ENCODE assay signal across 15 cellular contexts in the genomic region with DNA sequence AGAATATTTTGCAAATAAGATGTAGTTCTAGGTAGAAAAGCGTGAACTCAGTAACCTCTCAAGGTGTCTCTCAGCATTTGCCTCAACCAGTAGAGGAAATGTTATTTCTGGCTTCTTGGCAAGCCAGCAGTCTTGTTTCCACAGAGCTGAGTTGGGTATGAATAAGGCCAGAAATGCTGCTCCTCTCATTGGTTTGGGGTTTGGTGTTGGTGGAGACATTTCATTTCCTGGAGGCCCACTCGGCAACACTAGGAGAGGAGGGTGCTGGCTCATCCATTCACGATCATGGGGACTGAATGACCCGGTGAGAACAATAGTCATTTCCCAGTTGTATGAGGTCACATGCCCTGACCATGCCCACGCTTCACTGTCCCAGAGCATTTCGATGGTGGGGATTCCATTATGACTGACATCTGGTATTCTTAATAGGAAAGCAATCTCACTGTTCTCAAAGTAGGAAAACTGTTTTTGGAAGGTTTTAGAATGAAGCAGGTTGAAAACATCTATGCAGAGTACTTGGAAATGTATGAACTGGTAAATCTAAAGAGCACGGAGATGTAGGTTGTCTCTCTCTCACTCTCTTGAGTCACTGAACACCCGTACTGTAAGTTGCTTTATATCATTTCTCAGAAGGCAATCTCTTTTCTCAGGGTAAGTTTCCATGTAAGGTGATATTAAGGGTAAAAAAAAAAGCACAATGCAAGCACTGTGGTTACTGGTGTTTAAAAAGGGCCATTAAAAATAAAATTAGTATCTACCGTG. TPM values are rescaled to one million over a fixed set of nuclear protein-coding genes. Genes with fewer than 3 reads are reported as not detected.
DNase-seq lines count a peak whose midpoint lies in the region; ATAC-seq lines count a peak whose summit lies in the region.
"Had no signal": no experiment of that assay in that cellular context is flagged by ENCODE, and none has a peak within 500 bp of the region (broad histone marks: within the 10 kb centered on the region; RNA-seq: fewer than 3 reads in every experiment).

No MANE protein-coding gene starts in this region.

- intact Hi-C loops in activated CD4-positive, alpha-beta T cell treated with anti-CD3 and anti-CD28 coated beads, Interleukin-2, amount 10 ng/mL, durations not matched to agents 24 days and 14 days (cut with micrococcal nuclease), result loop anchor here (1.0 to 5.0 kb wide), 10 partner anchors 19 to 277 kb away; partner anchors contain the start of gene CTLA4

- H3K36me3 Mint-ChIP-seq in T-cell, result no peaks in the 10 kb centered on the region
- H3K36me3 Mint-ChIP-seq in activated CD4-positive, alpha-beta T cell treated with anti-CD3 and anti-CD28 coated beads, Interleukin-2, amount 10 ng/mL, durations not matched to agents 24 days and 14 days (ENCODE audit: low read depth), result peaks cover 5% of the 10 kb centered on the region
- peaks cover 6 to 30% of the 10 kb centered on the region in 2 donors for H3K36me3 Mint-ChIP-seq in activated naive CD4-positive, alpha-beta T cell treated with anti-CD3 and anti-CD28 coated beads, Interleukin-2, amount 50 U/mL, for 72 hours

- POLR2A ChIA-PET in T-cell (lab: Charles Lee), result interaction anchor here in 1 of 2 donors (0.5 kb wide), 1 partner anchor 210 kb away, joined by 4 read pairs; no protein-coding TSS in a partner anchor

- no peak overlapping the region for H3K4me3 Mint-ChIP-seq in T-cell
- peak overlapping the region; percentile 53 for H3K4me3 Mint-ChIP-seq in activated CD4-positive, alpha-beta T cell treated with anti-CD3 and anti-CD28 coated beads, Interleukin-2, amount 10 ng/mL, durations not matched to agents 24 days and 14 days

- DNase-seq in T-cell (no peak), AG08395 (ENCODE audit: low spot score) (no peak)
- peak; percentile 81 for DNase-seq in activated CD4-positive, alpha-beta T cell treated with anti-CD3 and anti-CD28 coated beads, Interleukin-2, amount 10 ng/mL, durations not matched to agents 24 days and 14 days
- DNase-seq in activated naive CD4-positive, alpha-beta T cell treated with anti-CD3 and anti-CD28 coated beads, Interleukin-2, amount 50 U/mL, for 72 hours (ENCODE audit: low spot score in 2 of 2), result peak; percentile 61 to 78
- peak; percentile 28 to 30 for DNase-seq in stimulated activated CD4-positive, alpha-beta T cell treated with anti-CD3 and anti-CD28 coated beads, Interleukin-4, amount 100 ng/mL, for 4 hours
- DNase-seq: DMS79, left ventricle myocardium superior, NCI-H1436, NCI-H510A treated with DMSO at 0.1 percent for 48 hours had no signal

- ATAC-seq in T-cell (replicated peaks in 1 of 4) (peak in 3 of 4 experiments; percentile 14 to 67 (median 57)), HG02981 (IDR thresholded peaks at IDR 0.05; ENCODE audit: unreplicated experiment) (no peak), HG03039 (IDR thresholded peaks at IDR 0.05; ENCODE audit: unreplicated experiment) (no peak), HG02840 (IDR thresholded peaks at IDR 0.05; ENCODE audit: low FRiP score, unreplicated experiment) (no peak)
- ATAC-seq in activated naive CD4-positive, alpha-beta T cell treated with anti-CD3 and anti-CD28 coated beads, Interleukin-2, amount 50 U/mL, for 72 hours, result peak; percentile 94 to 96

- peaks cover 0 to 3% (median 0%) of the 10 kb centered on the region in 3 donors for H3K9me3 Mint-ChIP-seq in T-cell
- peaks cover 8% of the 10 kb centered on the region for H3K9me3 Mint-ChIP-seq in activated CD4-positive, alpha-beta T cell treated with anti-CD3 and anti-CD28 coated beads, Interleukin-2, amount 10 ng/mL, durations not matched to agents 24 days and 14 days
- peaks cover 6 to 16% of the 10 kb centered on the region in 2 donors for H3K9me3 Mint-ChIP-seq in activated naive CD4-positive, alpha-beta T cell treated with anti-CD3 and anti-CD28 coated beads, Interleukin-2, amount 50 U/mL, for 72 hours

- H3K27me3 Mint-ChIP-seq in T-cell, result no peaks in the 10 kb centered on the region
- H3K27me3 Mint-ChIP-seq in activated CD4-positive, alpha-beta T cell treated with anti-CD3 and anti-CD28 coated beads, Interleukin-2, amount 10 ng/mL, durations not matched to agents 24 days and 14 days, result no peaks in the 10 kb centered on the region

- H3K4me1 Mint-ChIP-seq in T-cell, result peaks cover 0 to 17% (median 14%) of the 10 kb centered on the region in 3 donors
- H3K4me1 Mint-ChIP-seq in activated CD4-positive, alpha-beta T cell treated with anti-CD3 and anti-CD28 coated beads, Interleukin-2, amount 10 ng/mL, durations not matched to agents 24 days and 14 days, result peaks cover 21% of the 10 kb centered on the region

- H3K27ac Mint-ChIP-seq in T-cell, result peak overlapping the region; percentile 44 to 63
- H3K27ac Mint-ChIP-seq in activated CD4-positive, alpha-beta T cell treated with anti-CD3 and anti-CD28 coated beads, Interleukin-2, amount 10 ng/mL, durations not matched to agents 24 days and 14 days, result peak overlapping the region; percentile 93
- peak overlapping the region; percentile 84 to 96 for H3K27ac Mint-ChIP-seq in activated naive CD4-positive, alpha-beta T cell treated with anti-CD3 and anti-CD28 coated beads, Interleukin-2, amount 50 U/mL, for 72 hours

- CTCF ChIA-PET in T-cell (lab: Charles Lee), result interaction anchor here (0.5 to 0.9 kb wide), 3 partner anchors 42 to 1185 kb away, joined by 3 read pairs; no protein-coding TSS in a partner anchor

RNA-seq across cellular contexts. Expression of gene CTLA4, which starts 37.1 kb away (rescaled TPM):
- total RNA-seq in T-cell, result 10 to 100 TPM; 11.9 to 56.2 (median 14.8) TPM
- 104 TPM in 2 replicates for total RNA-seq in activated CD4-positive, alpha-beta T cell treated with anti-CD3 and anti-CD28 coated beads, Interleukin-2, amount 10 ng/mL, durations not matched to agents 24 days and 14 days
- total RNA-seq in activated naive CD4-positive, alpha-beta T cell treated with anti-CD3 and anti-CD28 coated beads, Interleukin-2, amount 50 U/mL, for 72 hours, result 10 to 100 TPM; 55.0 to 61.7 TPM
- total RNA-seq: fibroblast of villous mesenchyme, left ventricle myocardium superior, LHCN-M2, pulmonary artery endothelial cell had no signal

Comparison
In these comparisons a context has a peak if more than half of its experiments do, and no peak if none do; other contexts are left out.
1. ATAC-seq: peak in T-cell (3 of 4) and activated naive CD4-positive, alpha-beta T cell treated with anti-CD3 and anti-CD28 coated beads, Interleukin-2, amount 50 U/mL, for 72 hours (2 of 2); none in HG02981 (single experiment), HG03039 (single experiment) and HG02840 (single experiment).
2. DNase-seq: peak in activated CD4-positive, alpha-beta T cell treated with anti-CD3 and anti-CD28 coated beads, Interleukin-2, amount 10 ng/mL, durations not matched to agents 24 days and 14 days (single experiment), activated naive CD4-positive, alpha-beta T cell treated with anti-CD3 and anti-CD28 coated beads, Interleukin-2, amount 50 U/mL, for 72 hours (2 of 2) and stimulated activated CD4-positive, alpha-beta T cell treated with anti-CD3 and anti-CD28 coated beads, Interleukin-4, amount 100 ng/mL, for 4 hours (2 of 2); none in T-cell (0 of 34) and AG08395 (single experiment).
3. Peak in every context shown above with its lines, with median percentiles within 50 percentile points of each other: H3K27ac Mint-ChIP-seq.